15 cellular contexts compared by ENCODE assay signal in the genomic region with DNA sequence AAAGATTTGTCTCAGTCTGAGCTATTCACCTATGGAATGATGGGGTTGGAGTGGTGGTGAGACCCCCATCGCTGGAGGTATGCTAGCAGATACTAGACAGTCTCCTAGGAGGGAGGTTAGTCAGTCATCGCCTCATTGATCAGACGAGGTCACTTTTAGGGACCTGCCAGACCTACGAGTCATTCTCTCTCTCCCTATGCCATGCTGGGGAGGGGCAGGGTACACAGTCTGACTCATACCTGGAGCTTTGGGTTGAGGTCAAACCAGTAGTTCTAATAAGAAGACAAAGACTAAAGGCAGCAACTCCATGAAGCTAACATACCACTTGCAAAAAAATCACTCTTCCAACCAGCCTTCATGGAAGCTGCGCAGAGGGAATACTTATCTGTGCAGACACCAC.
A peak's percentile ranks its signal among the peaks of the same experiment; 100 is the strongest.
DNase-seq lines count a peak whose midpoint lies in the region; ATAC-seq, FAIRE-seq and TF ChIP-seq lines count a peak whose summit lies in the region.
"Had no signal": no experiment of that assay in that cellular context is flagged by ENCODE, and none has a peak within 500 bp of the region (broad histone marks: within the 10 kb centered on the region; RNA-seq: fewer than 3 reads in every experiment).

No MANE protein-coding gene starts in this region.

- DNase-seq in activated naive CD4-positive, alpha-beta T cell treated with anti-CD3 and anti-CD28 coated beads, Interleukin-2, amount 50 U/mL, for 72 hours (ENCODE audit: low spot score in 2 of 2) = peak in 1 of 2 donors; percentile 22
- no peak for DNase-seq in activated naive CD4-positive, alpha-beta T cell treated with anti-CD3 and anti-CD28 coated beads, Interleukin-2, amount 50 U/mL, for 16 hours
- DNase-seq in RCC 7860 (ENCODE audit: low spot score) = peak; percentile 85
- peak; percentile 70 to 81 for DNase-seq in foreskin fibroblast
- peak; percentile 14 for DNase-seq in stimulated activated naive CD8-positive, alpha-beta T cell treated with anti-CD3 and anti-CD28 coated beads, Interleukin-15, Interleukin-2, amounts not matched to agents 100 U/mL and 50 U/mL, for 24 hours
- DNase-seq in cardiac septum (ENCODE audit: low spot score) = no peak
- no peak for DNase-seq in cortex of kidney (lab: John Stamatoyannopoulos, UW)
- no peak for DNase-seq in RPMI8226
- DNase-seq: dorsolateral prefrontal cortex; immature natural killer cell; NCI-H1105; OCI-M1; stimulated activated CD4-positive, alpha-beta T cell treated with anti-CD3 and anti-CD28 coated beads, Interleukin-12 subunit alpha, Interleukin-12 subunit beta, amount 100 ng/mL, for 4 hours had no signal

- H3K9me3 Mint-ChIP-seq in activated naive CD4-positive, alpha-beta T cell treated with anti-CD3 and anti-CD28 coated beads, Interleukin-2, amount 50 U/mL, for 72 hours = no peaks in the 10 kb centered on the region

- ATAC-seq in activated naive CD4-positive, alpha-beta T cell treated with anti-CD3 and anti-CD28 coated beads, Interleukin-2, amount 50 U/mL, for 72 hours = peak; percentile 95
- peak; percentile 64 for ATAC-seq in stimulated activated naive CD8-positive, alpha-beta T cell treated with anti-CD3 and anti-CD28 coated beads, Interleukin-15, Interleukin-2, amounts not matched to agents 100 U/mL and 50 U/mL, for 24 hours

- no peaks in the 10 kb centered on the region for H3K36me3 Mint-ChIP-seq in activated naive CD4-positive, alpha-beta T cell treated with anti-CD3 and anti-CD28 coated beads, Interleukin-2, amount 50 U/mL, for 72 hours
- H3K36me3 Mint-ChIP-seq: immature natural killer cell had no signal

- no peak overlapping the region for H3K4me3 ChIP-seq in foreskin fibroblast (ENCODE audit: low read depth in 1 of 2, low read length in 2 of 2)
- H3K4me3 ChIP-seq: ascending aorta, dorsolateral prefrontal cortex had no signal

- TF ChIP-seq CTCF in foreskin fibroblast (IDR thresholded peaks at IDR 0.05; ENCODE audit: low read depth, low read length) = no peak

- H3K27ac Mint-ChIP-seq in activated naive CD4-positive, alpha-beta T cell treated with anti-CD3 and anti-CD28 coated beads, Interleukin-2, amount 50 U/mL, for 72 hours = peak overlapping the region in 1 of 2 donors; percentile 62
- H3K27ac Mint-ChIP-seq: immature natural killer cell had no signal

- FAIRE-seq in RCC 7860 (lab: Jason Lieb, UNC) = peak; percentile 88
- FAIRE-seq: D721Med had no signal

- intact Hi-C loops in cardiac septum (cut with DNase I) = no loop called here

Comparison
In these comparisons a context has a peak if more than half of its experiments do, and no peak if none do; other contexts are left out.
1. DNase-seq: peak in RCC 7860 (single experiment), foreskin fibroblast (2 of 2) and stimulated activated naive CD8-positive, alpha-beta T cell treated with anti-CD3 and anti-CD28 coated beads, Interleukin-15, Interleukin-2, amounts not matched to agents 100 U/mL and 50 U/mL, for 24 hours (single experiment); none in activated naive CD4-positive, alpha-beta T cell treated with anti-CD3 and anti-CD28 coated beads, Interleukin-2, amount 50 U/mL, for 16 hours (single experiment), cardiac septum (single experiment), cortex of kidney (single experiment) and RPMI8226 (single experiment).